In the genomic region with DNA sequence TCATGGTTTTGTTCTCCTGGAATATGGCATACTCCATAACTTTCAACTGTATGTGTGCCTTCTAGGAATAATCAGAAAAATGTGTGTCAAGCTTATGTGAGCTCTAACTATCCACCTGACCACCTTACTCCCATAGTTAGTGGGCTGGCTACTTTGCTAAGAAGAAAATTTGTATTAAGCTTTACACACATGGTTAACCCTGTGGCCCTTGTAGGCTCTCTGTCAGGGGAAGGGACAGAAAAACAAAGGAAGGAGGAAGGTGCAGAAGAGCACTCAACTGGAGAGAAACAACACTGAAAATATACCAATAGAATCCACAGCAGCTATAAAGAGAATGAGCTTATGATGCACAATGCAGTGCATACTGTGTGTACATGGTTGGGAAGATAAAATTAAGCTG, we compare ENCODE assay signal across 19 cellular contexts.
A peak's percentile ranks its signal among the peaks of the same experiment; 100 is the strongest.
DNase-seq lines count a peak whose midpoint lies in the region; ATAC-seq, FAIRE-seq and TF ChIP-seq lines count a peak whose summit lies in the region.
"Had no signal": no experiment of that assay in that cellular context is flagged by ENCODE, and none has a peak within 500 bp of the region (broad histone marks: within the 10 kb centered on the region; RNA-seq: fewer than 3 reads in every experiment).

No MANE protein-coding gene starts in this region.

- intact Hi-C loops in ovary (cut with DNase I), result no loop called here
- intact Hi-C loops in psoas muscle (cut with DNase I), result no loop called here
- intact Hi-C loops in left lung (cut with DNase I), result no loop called here

- DNase-seq in GM18507 (ENCODE audit: extremely low spot score, insufficient read length, low read depth) (no peak), glutamatergic neuron (no peak), ovary (no peak), psoas muscle (no peak), left lung (no peak), NCI-H82 (lab: John Stamatoyannopoulos, UW) (no peak)
- DNase-seq: activated naive CD4-positive, alpha-beta T cell; Karpas-422; Right ventricle myocardium superior; stimulated activated CD4-positive, alpha-beta T cell treated with anti-CD3 and anti-CD28 coated beads, Interleukin-2, amount 100 ng/mL, for 48 hours; stimulated activated CD8-positive, alpha-beta memory T cell treated with anti-CD3 and anti-CD28 coated beads, Interleukin-4, amount 100 ng/mL, for 48 hours; T-helper 2 cell had no signal

- ATAC-seq in GM21786 (IDR thresholded peaks at IDR 0.05; ENCODE audit: unreplicated experiment) (peak; percentile 29), HG03342 (IDR thresholded peaks at IDR 0.05; ENCODE audit: unreplicated experiment) (peak; percentile 44), psoas muscle (no peak), left lung (no peak)
- ATAC-seq: activated CD4-positive, CD25-positive, alpha-beta regulatory T cell treated with anti-CD3 and anti-CD28 coated beads, Interleukin-2, amount 50 U/mL, for 24 hours had no signal

- no peak for TF ChIP-seq POLR2A in ovary (IDR thresholded peaks at IDR 0.05)

- peaks cover 16% of the 10 kb centered on the region for H3K4me1 Mint-ChIP-seq in glutamatergic neuron (ENCODE audit: low read depth, unreplicated experiment)

- FAIRE-seq in GM18507 (lab: Jason Lieb, UNC), result peak; percentile 78

- H3K27me3 ChIP-seq in ovary (no peaks in the 10 kb centered on the region), psoas muscle (ENCODE audit: insufficient read depth in 3 of 3, low read length in 2 of 3) (no peaks in the 10 kb centered on the region), left lung (no peaks in the 10 kb centered on the region)

- no peaks in the 10 kb centered on the region for H3K27me3 Mint-ChIP-seq in glutamatergic neuron (ENCODE audit: unreplicated experiment)

- no peak overlapping the region for H3K4me3 ChIP-seq in ovary
- no peak overlapping the region for H3K4me3 ChIP-seq in psoas muscle
- no peak overlapping the region for H3K4me3 ChIP-seq in left lung
- H3K4me3 ChIP-seq: coronary artery, thoracic aorta had no signal

- TF ChIP-seq CTCF in glutamatergic neuron (IDR thresholded peaks at IDR 0.05; ENCODE audit: partially characterized antibody, unreplicated experiment) (no peak), ovary (IDR thresholded peaks at IDR 0.05) (no peak), psoas muscle (IDR thresholded peaks at IDR 0.05) (no peak), left lung (IDR thresholded peaks at IDR 0.05) (no peak)

- H3K27ac ChIP-seq in ovary (no peak overlapping the region), psoas muscle (no peak overlapping the region), left lung (no peak overlapping the region)
- H3K27ac ChIP-seq: coronary artery, epithelial cell of prostate, thoracic aorta had no signal

- peak overlapping the region; percentile 49 for H3K27ac Mint-ChIP-seq in glutamatergic neuron (ENCODE audit: unreplicated experiment)
- H3K27ac Mint-ChIP-seq: mesothelial cell of epicardium had no signal

- H3K9me3 ChIP-seq in ovary (no peaks in the 10 kb centered on the region), psoas muscle (no peaks in the 10 kb centered on the region), left lung (no peaks in the 10 kb centered on the region)
- H3K9me3 ChIP-seq: thoracic aorta had no signal

- H3K36me3 Mint-ChIP-seq in glutamatergic neuron (ENCODE audit: unreplicated experiment), result no peaks in the 10 kb centered on the region

- no peaks in the 10 kb centered on the region for H3K9me3 Mint-ChIP-seq in glutamatergic neuron (ENCODE audit: unreplicated experiment)

- H3K36me3 ChIP-seq in ovary (no peaks in the 10 kb centered on the region), psoas muscle (ENCODE audit: insufficient read depth in 1 of 2, low read depth in 1 of 2) (no peaks in the 10 kb centered on the region), left lung (no peaks in the 10 kb centered on the region)
- H3K36me3 ChIP-seq: thoracic aorta had no signal

- TF ChIP-seq EP300 in ovary (IDR thresholded peaks at IDR 0.05), result no peak

- H3K4me1 ChIP-seq in ovary (ENCODE audit: insufficient read depth) (peaks cover 7% of the 10 kb centered on the region), psoas muscle (peaks cover 18% of the 10 kb centered on the region), left lung (peaks cover 0 to 26% of the 10 kb centered on the region in 2 donors)

- no peak overlapping the region for H3K4me3 Mint-ChIP-seq in glutamatergic neuron (ENCODE audit: unreplicated experiment)
- H3K4me3 Mint-ChIP-seq: mesothelial cell of epicardium had no signal

Comparison
In these comparisons a context has a peak if more than half of its experiments do, and no peak if none do; other contexts are left out.
1. ATAC-seq: peak in GM21786 (single experiment) and HG03342 (single experiment); none in psoas muscle (0 of 4) and left lung (single experiment).